14 cellular contexts compared by ENCODE assay signal in genomic region chr3:11565932-11566331, GRCh38.
"Had no signal": no experiment of that assay in that cellular context is flagged by ENCODE, and none has a peak within 500 bp of the region (broad histone marks: within the 10 kb centered on the region; RNA-seq: fewer than 3 reads in every experiment).

No MANE protein-coding gene starts in this region.

- H3K27me3 Mint-ChIP-seq: activated CD8-positive, alpha-beta memory T cell treated with anti-CD3 and anti-CD28 coated beads, Interleukin-2, amount 10 ng/mL, durations not matched to agents 7 days and 5 days had no signal

- H3K9me3 ChIP-seq: esophagus squamous epithelium, prostate gland, stomach, uterus had no signal

- H3K4me3 Mint-ChIP-seq: activated CD8-positive, alpha-beta memory T cell treated with anti-CD3 and anti-CD28 coated beads, Interleukin-2, amount 10 ng/mL, durations not matched to agents 7 days and 5 days; activated T-cell treated with anti-CD3 and anti-CD28 coated beads, Interleukin-2, amount 50 U/mL, for 4 hours had no signal

- H3K4me1 Mint-ChIP-seq: activated CD8-positive, alpha-beta memory T cell treated with anti-CD3 and anti-CD28 coated beads, Interleukin-2, amount 10 ng/mL, durations not matched to agents 7 days and 5 days had no signal

- H3K27ac ChIP-seq: esophagus squamous epithelium, prostate gland had no signal

- H3K9me3 Mint-ChIP-seq: activated T-cell treated with anti-CD3 and anti-CD28 coated beads, Interleukin-2, amount 50 U/mL, for 4 hours had no signal

- H3K27ac Mint-ChIP-seq: activated CD8-positive, alpha-beta memory T cell treated with anti-CD3 and anti-CD28 coated beads, Interleukin-2, amount 10 ng/mL, durations not matched to agents 7 days and 5 days had no signal

- ATAC-seq: activated CD4-positive, CD25-positive, alpha-beta regulatory T cell treated with anti-CD3 and anti-CD28 coated beads, Interleukin-2, amount 50 U/mL, for 24 hours; activated CD8-positive, alpha-beta memory T cell treated with anti-CD3 and anti-CD28 coated beads, Interleukin-2, amount 10 ng/mL, durations not matched to agents 7 days and 5 days; activated T-cell treated with anti-CD3 and anti-CD28 coated beads, Interleukin-2, amount 50 U/mL, for 4 hours had no signal

- H3K36me3 ChIP-seq: prostate gland, uterus had no signal

- H3K27me3 ChIP-seq: esophagus squamous epithelium, stomach, uterus had no signal

- H3K4me1 ChIP-seq: prostate gland had no signal

- DNase-seq: activated CD4-positive, alpha-beta T cell treated with anti-CD3 and anti-CD28 coated beads, Interleukin-2, amount 50 U/mL, for 4 hours; activated CD8-positive, alpha-beta memory T cell treated with anti-CD3 and anti-CD28 coated beads, Interleukin-2, amount 10 ng/mL, durations not matched to agents 7 days and 5 days; activated gamma-delta T cell; activated T-cell treated with anti-CD3 and anti-CD28 coated beads, Interleukin-2, amount 50 U/mL, for 4 hours; aorta; esophagus squamous epithelium; foreskin fibroblast; nucleus accumbens; stimulated activated CD4-positive, alpha-beta T cell treated with anti-CD3 and anti-CD28 coated beads, Interleukin-4, amount 100 ng/mL, for 1 hour; stimulated activated CD8-positive, alpha-beta memory T cell treated with anti-CD3 and anti-CD28 coated beads, Interleukin-4, amount 100 ng/mL, for 48 hours; stomach had no signal

- H3K4me3 ChIP-seq: esophagus squamous epithelium, prostate gland, stomach, uterus had no signal
